ENCODE assay signal across 1 cellular context in the genomic region with DNA sequence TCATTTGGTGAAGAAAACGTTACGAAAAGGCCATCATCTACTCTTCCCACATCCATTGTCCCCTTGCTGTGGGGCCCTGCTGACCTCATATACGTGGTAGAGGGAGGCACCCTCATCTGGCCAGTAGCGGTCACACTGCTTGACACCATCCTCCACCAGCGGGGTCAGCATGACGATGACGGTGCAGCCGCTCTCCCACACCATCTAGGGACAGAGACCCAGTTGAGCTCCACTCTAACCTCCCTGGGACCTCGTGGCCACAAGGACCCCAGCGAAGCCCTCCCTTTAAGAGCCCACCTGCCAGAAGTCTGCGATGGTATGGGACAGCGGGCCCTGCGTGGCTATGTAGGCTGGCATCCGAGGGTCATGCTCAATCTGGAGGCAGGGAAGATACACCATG.
TF ChIP-seq lines count a peak whose summit lies in the region.

No MANE protein-coding gene starts in this region.

TF ChIP-seq in K562, 482 proteins besides CTCF, POLR2A, EP300 and RAD21 (continues in another document):
- TF ChIP-seq BRF1 (IDR thresholded peaks at IDR 0.05; ENCODE audit: borderline replicate concordance, extremely low read depth, insufficient read length): no peak
- TF ChIP-seq ATF1 (CRISPR knock-in tag; IDR thresholded peaks at IDR 0.05): no peak
- TF ChIP-seq ATF1 (tag; IDR thresholded peaks at IDR 0.05): peak; percentile 57
- TF ChIP-seq, protein P1, sequence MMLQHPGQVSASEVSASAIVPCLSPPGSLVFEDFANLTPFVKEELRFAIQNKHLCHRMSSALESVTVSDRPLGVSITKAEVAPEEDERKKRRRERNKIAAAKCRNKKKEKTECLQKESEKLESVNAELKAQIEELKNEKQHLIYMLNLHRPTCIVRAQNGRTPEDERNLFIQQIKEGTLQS (IDR thresholded peaks at IDR 0.05): peak; percentile 53; the same call in 1 of the 2 replicates
- TF ChIP-seq, protein P1 (CRISPR knock-in tag; conservative IDR thresholded peaks at IDR 0.05): no peak
- no peak for TF ChIP-seq GTF2E2 (tag; IDR thresholded peaks at IDR 0.05)
- no peak for TF ChIP-seq GATAD2A (IDR thresholded peaks at IDR 0.05)
- no peak for TF ChIP-seq HNRNPLL (IDR thresholded peaks at IDR 0.05; ENCODE audit: low read depth, low read length, poor library complexity, severe bottlenecking)
- no peak for TF ChIP-seq U2AF2 (optimal IDR thresholded peaks at IDR 0.05; ENCODE audit: low read depth, low read length)
- TF ChIP-seq ZNF707 (CRISPR knock-in tag; conservative IDR thresholded peaks at IDR 0.05): no peak
- TF ChIP-seq CXXC5 (CRISPR knock-in tag; IDR thresholded peaks at IDR 0.05): peak; percentile 17; the same call in 1 of the 2 replicates
- TF ChIP-seq KAT8 (IDR thresholded peaks at IDR 0.05; ENCODE audit: low read depth): no peak
- no peak for TF ChIP-seq ZNF133 (CRISPR knock-in tag; IDR thresholded peaks at IDR 0.05)
- no peak for TF ChIP-seq ASH1L (IDR thresholded peaks at IDR 0.05; ENCODE audit: borderline replicate concordance, low read depth, partially characterized antibody)
- no peak for TF ChIP-seq CBX8 (IDR thresholded peaks at IDR 0.05; ENCODE audit: borderline replicate concordance, extremely low read depth, low read depth, low read length, poor library complexity, severe bottlenecking)
- no peak for TF ChIP-seq KAT7 (CRISPR knock-in tag; IDR thresholded peaks at IDR 0.05; ENCODE audit: borderline replicate concordance)
- TF ChIP-seq U2AF1 (optimal IDR thresholded peaks at IDR 0.05; ENCODE audit: low read depth, low read length): no peak
- no peak for TF ChIP-seq FOSL1 (tag; conservative IDR thresholded peaks at IDR 0.05)
- TF ChIP-seq PHF21A (IDR thresholded peaks at IDR 0.05; ENCODE audit: borderline replicate concordance, low read depth): no peak
- TF ChIP-seq ZNF695 (CRISPR knock-in tag; IDR thresholded peaks at IDR 0.05): no peak
- TF ChIP-seq BHLHE40 (IDR thresholded peaks at IDR 0.05; ENCODE audit: low read length): no peak
- TF ChIP-seq JUND (IDR thresholded peaks at IDR 0.05; ENCODE audit: borderline replicate concordance, low read depth, low read length): no peak
- peak; percentile 38; the same call in 1 of the 3 replicates for TF ChIP-seq JUND (tag; IDR thresholded peaks at IDR 0.05; ENCODE audit: borderline replicate concordance, low read depth, low read length)
- no peak for TF ChIP-seq POLR2AphosphoS2 (IDR thresholded peaks at IDR 0.05; ENCODE audit: low read length)
- TF ChIP-seq HDAC3 (IDR thresholded peaks at IDR 0.05; ENCODE audit: borderline replicate concordance, partially characterized antibody): no peak
- no peak for TF ChIP-seq SAFB2 (IDR thresholded peaks at IDR 0.05; ENCODE audit: borderline replicate concordance, low read depth, low read length, severe bottlenecking)
- TF ChIP-seq ZC3H4 (CRISPR knock-in tag; IDR thresholded peaks at IDR 0.05; ENCODE audit: borderline replicate concordance): no peak
- no peak for TF ChIP-seq CBX3 (IDR thresholded peaks at IDR 0.05; ENCODE audit: borderline replicate concordance in 1 of 2, low read length in 2 of 2)
- no peak for TF ChIP-seq PCBP2 (IDR thresholded peaks at IDR 0.05; ENCODE audit: low read depth, low read length, poor library complexity, severe bottlenecking)
- TF ChIP-seq, protein P2, sequence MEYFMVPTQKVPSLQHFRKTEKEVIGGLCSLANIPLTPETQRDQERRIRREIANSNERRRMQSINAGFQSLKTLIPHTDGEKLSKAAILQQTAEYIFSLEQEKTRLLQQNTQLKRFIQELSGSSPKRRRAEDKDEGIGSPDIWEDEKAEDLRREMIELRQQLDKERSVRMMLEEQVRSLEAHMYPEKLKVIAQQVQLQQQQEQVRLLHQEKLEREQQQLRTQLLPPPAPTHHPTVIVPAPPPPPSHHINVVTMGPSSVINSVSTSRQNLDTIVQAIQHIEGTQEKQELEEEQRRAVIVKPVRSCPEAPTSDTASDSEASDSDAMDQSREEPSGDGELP (CRISPR knock-in tag; IDR thresholded peaks at IDR 0.05; ENCODE audit: borderline replicate concordance): no peak; the same call in 1 of the 2 replicates
- TF ChIP-seq, protein P3, sequence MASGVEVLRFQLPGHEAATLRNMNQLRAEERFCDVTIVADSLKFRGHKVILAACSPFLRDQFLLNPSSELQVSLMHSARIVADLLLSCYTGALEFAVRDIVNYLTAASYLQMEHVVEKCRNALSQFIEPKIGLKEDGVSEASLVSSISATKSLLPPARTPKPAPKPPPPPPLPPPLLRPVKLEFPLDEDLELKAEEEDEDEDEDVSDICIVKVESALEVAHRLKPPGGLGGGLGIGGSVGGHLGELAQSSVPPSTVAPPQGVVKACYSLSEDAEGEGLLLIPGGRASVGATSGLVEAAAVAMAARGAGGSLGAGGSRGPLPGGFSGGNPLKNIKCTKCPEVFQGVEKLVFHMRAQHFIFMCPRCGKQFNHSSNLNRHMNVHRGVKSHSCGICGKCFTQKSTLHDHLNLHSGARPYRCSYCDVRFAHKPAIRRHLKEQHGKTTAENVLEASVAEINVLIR (CRISPR knock-in tag; IDR thresholded peaks at IDR 0.05): peak; percentile 33; the same call in 1 of the 2 replicates
- TF ChIP-seq, protein P4, sequence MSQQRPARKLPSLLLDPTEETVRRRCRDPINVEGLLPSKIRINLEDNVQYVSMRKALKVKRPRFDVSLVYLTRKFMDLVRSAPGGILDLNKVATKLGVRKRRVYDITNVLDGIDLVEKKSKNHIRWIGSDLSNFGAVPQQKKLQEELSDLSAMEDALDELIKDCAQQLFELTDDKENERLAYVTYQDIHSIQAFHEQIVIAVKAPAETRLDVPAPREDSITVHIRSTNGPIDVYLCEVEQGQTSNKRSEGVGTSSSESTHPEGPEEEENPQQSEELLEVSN (IDR thresholded peaks at IDR 0.05; ENCODE audit: borderline replicate concordance in 1 of 2, extremely low read depth in 1 of 2, insufficient read depth in 1 of 2, insufficient read length in 1 of 2, low read depth in 1 of 2, low read length in 1 of 2, poor library complexity in 1 of 2, severe bottlenecking in 1 of 2): peak in 1 of 2 experiments; percentile 36
- TF ChIP-seq L3MBTL2 (IDR thresholded peaks at IDR 0.05): peak; percentile 19; the same call in 1 of the 2 replicates
- TF ChIP-seq, protein P5, sequence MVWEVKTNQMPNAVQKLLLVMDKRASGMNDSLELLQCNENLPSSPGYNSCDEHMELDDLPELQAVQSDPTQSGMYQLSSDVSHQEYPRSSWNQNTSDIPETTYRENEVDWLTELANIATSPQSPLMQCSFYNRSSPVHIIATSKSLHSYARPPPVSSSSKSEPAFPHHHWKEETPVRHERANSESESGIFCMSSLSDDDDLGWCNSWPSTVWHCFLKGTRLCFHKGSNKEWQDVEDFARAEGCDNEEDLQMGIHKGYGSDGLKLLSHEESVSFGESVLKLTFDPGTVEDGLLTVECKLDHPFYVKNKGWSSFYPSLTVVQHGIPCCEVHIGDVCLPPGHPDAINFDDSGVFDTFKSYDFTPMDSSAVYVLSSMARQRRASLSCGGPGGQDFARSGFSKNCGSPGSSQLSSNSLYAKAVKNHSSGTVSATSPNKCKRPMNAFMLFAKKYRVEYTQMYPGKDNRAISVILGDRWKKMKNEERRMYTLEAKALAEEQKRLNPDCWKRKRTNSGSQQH (CRISPR knock-in tag; IDR thresholded peaks at IDR 0.05): no peak
- no peak for TF ChIP-seq MED1 (CRISPR knock-in tag; IDR thresholded peaks at IDR 0.05; ENCODE audit: borderline replicate concordance)
- no peak for TF ChIP-seq PPARD (CRISPR knock-in tag; IDR thresholded peaks at IDR 0.05)
- no peak for TF ChIP-seq GABPB1 (CRISPR knock-in tag; IDR thresholded peaks at IDR 0.05)
- no peak for TF ChIP-seq SLC30A9 (CRISPR knock-in tag; IDR thresholded peaks at IDR 0.05)
- TF ChIP-seq PCBP1 (IDR thresholded peaks at IDR 0.05; ENCODE audit: low read depth, low read length, poor library complexity, severe bottlenecking): no peak
- no peak for TF ChIP-seq SMARCE1 (IDR thresholded peaks at IDR 0.05)
- TF ChIP-seq NR2F6 (CRISPR knock-in tag; IDR thresholded peaks at IDR 0.05): no peak
- TF ChIP-seq ZC3H8 (IDR thresholded peaks at IDR 0.05): no peak
- TF ChIP-seq KLF16 (IDR thresholded peaks at IDR 0.05): no peak
- TF ChIP-seq, protein P6, sequence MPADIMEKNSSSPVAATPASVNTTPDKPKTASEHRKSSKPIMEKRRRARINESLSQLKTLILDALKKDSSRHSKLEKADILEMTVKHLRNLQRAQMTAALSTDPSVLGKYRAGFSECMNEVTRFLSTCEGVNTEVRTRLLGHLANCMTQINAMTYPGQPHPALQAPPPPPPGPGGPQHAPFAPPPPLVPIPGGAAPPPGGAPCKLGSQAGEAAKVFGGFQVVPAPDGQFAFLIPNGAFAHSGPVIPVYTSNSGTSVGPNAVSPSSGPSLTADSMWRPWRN (IDR thresholded peaks at IDR 0.05; ENCODE audit: low read depth): no peak
- TF ChIP-seq MCM2 (IDR thresholded peaks at IDR 0.05; ENCODE audit: low read depth): no peak
- TF ChIP-seq, protein P7, sequence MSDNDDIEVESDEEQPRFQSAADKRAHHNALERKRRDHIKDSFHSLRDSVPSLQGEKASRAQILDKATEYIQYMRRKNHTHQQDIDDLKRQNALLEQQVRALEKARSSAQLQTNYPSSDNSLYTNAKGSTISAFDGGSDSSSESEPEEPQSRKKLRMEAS (CRISPR knock-in tag; IDR thresholded peaks at IDR 0.05): 0 out of 2 replicates have a peak, but pooled peaks have one; percentile 29
- TF ChIP-seq JUNB (CRISPR knock-in tag; conservative IDR thresholded peaks at IDR 0.05): no peak
- no peak for TF ChIP-seq PTRF (tag; IDR thresholded peaks at IDR 0.05)
- TF ChIP-seq, protein P8, sequence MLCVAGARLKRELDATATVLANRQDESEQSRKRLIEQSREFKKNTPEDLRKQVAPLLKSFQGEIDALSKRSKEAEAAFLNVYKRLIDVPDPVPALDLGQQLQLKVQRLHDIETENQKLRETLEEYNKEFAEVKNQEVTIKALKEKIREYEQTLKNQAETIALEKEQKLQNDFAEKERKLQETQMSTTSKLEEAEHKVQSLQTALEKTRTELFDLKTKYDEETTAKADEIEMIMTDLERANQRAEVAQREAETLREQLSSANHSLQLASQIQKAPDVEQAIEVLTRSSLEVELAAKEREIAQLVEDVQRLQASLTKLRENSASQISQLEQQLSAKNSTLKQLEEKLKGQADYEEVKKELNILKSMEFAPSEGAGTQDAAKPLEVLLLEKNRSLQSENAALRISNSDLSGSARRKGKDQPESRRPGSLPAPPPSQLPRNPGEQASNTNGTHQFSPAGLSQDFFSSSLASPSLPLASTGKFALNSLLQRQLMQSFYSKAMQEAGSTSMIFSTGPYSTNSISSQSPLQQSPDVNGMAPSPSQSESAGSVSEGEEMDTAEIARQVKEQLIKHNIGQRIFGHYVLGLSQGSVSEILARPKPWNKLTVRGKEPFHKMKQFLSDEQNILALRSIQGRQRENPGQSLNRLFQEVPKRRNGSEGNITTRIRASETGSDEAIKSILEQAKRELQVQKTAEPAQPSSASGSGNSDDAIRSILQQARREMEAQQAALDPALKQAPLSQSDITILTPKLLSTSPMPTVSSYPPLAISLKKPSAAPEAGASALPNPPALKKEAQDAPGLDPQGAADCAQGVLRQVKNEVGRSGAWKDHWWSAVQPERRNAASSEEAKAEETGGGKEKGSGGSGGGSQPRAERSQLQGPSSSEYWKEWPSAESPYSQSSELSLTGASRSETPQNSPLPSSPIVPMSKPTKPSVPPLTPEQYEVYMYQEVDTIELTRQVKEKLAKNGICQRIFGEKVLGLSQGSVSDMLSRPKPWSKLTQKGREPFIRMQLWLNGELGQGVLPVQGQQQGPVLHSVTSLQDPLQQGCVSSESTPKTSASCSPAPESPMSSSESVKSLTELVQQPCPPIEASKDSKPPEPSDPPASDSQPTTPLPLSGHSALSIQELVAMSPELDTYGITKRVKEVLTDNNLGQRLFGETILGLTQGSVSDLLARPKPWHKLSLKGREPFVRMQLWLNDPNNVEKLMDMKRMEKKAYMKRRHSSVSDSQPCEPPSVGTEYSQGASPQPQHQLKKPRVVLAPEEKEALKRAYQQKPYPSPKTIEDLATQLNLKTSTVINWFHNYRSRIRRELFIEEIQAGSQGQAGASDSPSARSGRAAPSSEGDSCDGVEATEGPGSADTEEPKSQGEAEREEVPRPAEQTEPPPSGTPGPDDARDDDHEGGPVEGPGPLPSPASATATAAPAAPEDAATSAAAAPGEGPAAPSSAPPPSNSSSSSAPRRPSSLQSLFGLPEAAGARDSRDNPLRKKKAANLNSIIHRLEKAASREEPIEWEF (CRISPR knock-in tag; IDR thresholded peaks at IDR 0.05): no peak
- TF ChIP-seq HNRNPK (IDR thresholded peaks at IDR 0.05; ENCODE audit: low read depth, low read length, poor library complexity, severe bottlenecking): no peak
- no peak for TF ChIP-seq CBX1 (IDR thresholded peaks at IDR 0.05; ENCODE audit: low read depth)
- peak in 1 of 2 experiments; percentile 23; a peak in 1 of 4 replicates for TF ChIP-seq MAZ (CRISPR knock-in tag; conservative IDR thresholded peaks at IDR 0.05 in 1 of 2, IDR thresholded peaks at IDR 0.05 in 1 of 2)
- no peak for TF ChIP-seq ELF1 (tag; IDR thresholded peaks at IDR 0.05)
- TF ChIP-seq NR2C2 (CRISPR knock-in tag; IDR thresholded peaks at IDR 0.05): no peak
- 0 out of 2 replicates have a peak, but pooled peaks have one; percentile 25 for TF ChIP-seq NR2C2 (tag; IDR thresholded peaks at IDR 0.05)
- no peak for TF ChIP-seq HEY1 (CRISPR knock-in tag; IDR thresholded peaks at IDR 0.05; ENCODE audit: borderline replicate concordance)
- TF ChIP-seq, protein P9, sequence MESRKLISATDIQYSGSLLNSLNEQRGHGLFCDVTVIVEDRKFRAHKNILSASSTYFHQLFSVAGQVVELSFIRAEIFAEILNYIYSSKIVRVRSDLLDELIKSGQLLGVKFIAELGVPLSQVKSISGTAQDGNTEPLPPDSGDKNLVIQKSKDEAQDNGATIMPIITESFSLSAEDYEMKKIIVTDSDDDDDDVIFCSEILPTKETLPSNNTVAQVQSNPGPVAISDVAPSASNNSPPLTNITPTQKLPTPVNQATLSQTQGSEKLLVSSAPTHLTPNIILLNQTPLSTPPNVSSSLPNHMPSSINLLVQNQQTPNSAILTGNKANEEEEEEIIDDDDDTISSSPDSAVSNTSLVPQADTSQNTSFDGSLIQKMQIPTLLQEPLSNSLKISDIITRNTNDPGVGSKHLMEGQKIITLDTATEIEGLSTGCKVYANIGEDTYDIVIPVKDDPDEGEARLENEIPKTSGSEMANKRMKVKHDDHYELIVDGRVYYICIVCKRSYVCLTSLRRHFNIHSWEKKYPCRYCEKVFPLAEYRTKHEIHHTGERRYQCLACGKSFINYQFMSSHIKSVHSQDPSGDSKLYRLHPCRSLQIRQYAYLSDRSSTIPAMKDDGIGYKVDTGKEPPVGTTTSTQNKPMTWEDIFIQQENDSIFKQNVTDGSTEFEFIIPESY (CRISPR knock-in tag; IDR thresholded peaks at IDR 0.05): no peak
- no peak for TF ChIP-seq TCF3 (CRISPR knock-in tag; IDR thresholded peaks at IDR 0.05)
- 0 out of 2 replicates have a peak, but pooled peaks have one; percentile 13 for TF ChIP-seq ZBTB17 (CRISPR knock-in tag; IDR thresholded peaks at IDR 0.05)
- no peak for TF ChIP-seq HSF4 (CRISPR knock-in tag; IDR thresholded peaks at IDR 0.05; ENCODE audit: borderline replicate concordance)
